ENCODE assay signal across 26 cellular contexts in genomic region chr19:47503130-47503822, GRCh38. TPM values are rescaled to one million over a fixed set of nuclear protein-coding genes. Genes with fewer than 3 reads are reported as not detected.
"Had no signal": no experiment of that assay in that cellular context is flagged by ENCODE, and none has a peak within 500 bp of the region (broad histone marks: within the 10 kb centered on the region; RNA-seq: fewer than 3 reads in every experiment).

No MANE protein-coding gene starts in this region.

- H3K27me3 ChIP-seq: foreskin keratinocyte, right lobe of liver, stomach, suprapubic skin, tibial nerve had no signal

- H3K9me3 Mint-ChIP-seq: activated naive CD4-positive, alpha-beta T cell treated with anti-CD3 and anti-CD28 coated beads for 36 hours; activated naive CD8-positive, alpha-beta T cell treated with anti-CD3 and anti-CD28 coated beads, Interleukin-2, amount 10 ng/mL, durations not matched to agents 7 days and 5 days; memory B cell; nephron; WTC11 had no signal

- H3K27ac Mint-ChIP-seq: activated CD4-positive, alpha-beta T cell treated with anti-CD3 and anti-CD28 coated beads for 36 hours; activated naive CD4-positive, alpha-beta T cell treated with anti-CD3 and anti-CD28 coated beads for 36 hours; memory B cell; nephron; WTC11 had no signal

- H3K4me3 Mint-ChIP-seq: activated CD4-positive, alpha-beta T cell treated with anti-CD3 and anti-CD28 coated beads for 36 hours; activated naive CD4-positive, alpha-beta T cell treated with anti-CD3 and anti-CD28 coated beads for 36 hours; activated naive CD8-positive, alpha-beta T cell treated with anti-CD3 and anti-CD28 coated beads, Interleukin-2, amount 10 ng/mL, durations not matched to agents 7 days and 5 days; memory B cell; nephron; WTC11 had no signal

- H3K4me3 ChIP-seq: right lobe of liver, skin epidermis, stomach, suprapubic skin, tibial nerve had no signal

- H3K27me3 Mint-ChIP-seq: activated CD4-positive, alpha-beta T cell treated with anti-CD3 and anti-CD28 coated beads for 36 hours; activated naive CD8-positive, alpha-beta T cell treated with anti-CD3 and anti-CD28 coated beads, Interleukin-2, amount 10 ng/mL, durations not matched to agents 7 days and 5 days; memory B cell had no signal

- H3K36me3 Mint-ChIP-seq: activated naive CD8-positive, alpha-beta T cell treated with anti-CD3 and anti-CD28 coated beads, Interleukin-2, amount 10 ng/mL, durations not matched to agents 7 days and 5 days had no signal

- H3K9me3 ChIP-seq: right lobe of liver, stomach, suprapubic skin, tibial nerve had no signal

- H3K4me1 Mint-ChIP-seq: activated CD4-positive, alpha-beta T cell treated with anti-CD3 and anti-CD28 coated beads for 36 hours; activated naive CD8-positive, alpha-beta T cell treated with anti-CD3 and anti-CD28 coated beads, Interleukin-2, amount 10 ng/mL, durations not matched to agents 7 days and 5 days; memory B cell had no signal

- H3K27ac ChIP-seq: foreskin keratinocyte, right lobe of liver, skin epidermis, stomach, suprapubic skin, tibial nerve had no signal

- H3K4me1 ChIP-seq: foreskin keratinocyte had no signal

- DNase-seq: activated CD4-positive, alpha-beta T cell treated with anti-CD3 and anti-CD28 coated beads for 36 hours; activated CD4-positive, alpha-beta T cell treated with anti-CD3 and anti-CD28 coated beads, Interleukin-2, amount 50 U/mL, for 4 hours; activated CD8-positive, alpha-beta memory T cell treated with anti-CD3 and anti-CD28 coated beads for 24 hours; activated CD8-positive, alpha-beta memory T cell treated with anti-CD3 and anti-CD28 coated beads, Interleukin-2, amount 50 U/mL, for 4 hours; activated effector memory CD4-positive, alpha-beta T cell treated with Interleukin-2 at 50 U/mL for 16 hours; activated naive CD4-positive, alpha-beta T cell treated with anti-CD3 and anti-CD28 coated beads for 36 hours; activated naive CD8-positive, alpha-beta T cell treated with anti-CD3 and anti-CD28 coated beads, Interleukin-2, amount 10 ng/mL, durations not matched to agents 7 days and 5 days; activated T-cell treated with anti-CD3 and anti-CD28 coated beads, Interleukin-2, amount 50 U/mL, for 48 hours; amygdala; cortex of kidney; foreskin keratinocyte; hippocampal formation; kidney glomerular epithelial cell; left ventricle myocardium superior; nucleus accumbens; stimulated activated CD4-positive, alpha-beta T cell treated with anti-CD3 and anti-CD28 coated beads, Interleukin-1b, Interleukin-23, amount 100 ng/mL, for 48 hours; stomach had no signal

RNA-seq across cellular contexts. Expression of gene SLC8A2, which starts 31.6 kb away (rescaled TPM):
- total RNA-seq: activated naive CD4-positive, alpha-beta T cell treated with anti-CD3 and anti-CD28 coated beads for 36 hours; left ventricle myocardium superior; mononuclear cell; myocyte; tibial nerve had no signal
